ENCODE assay signal across 4 cellular contexts in the genomic region with DNA sequence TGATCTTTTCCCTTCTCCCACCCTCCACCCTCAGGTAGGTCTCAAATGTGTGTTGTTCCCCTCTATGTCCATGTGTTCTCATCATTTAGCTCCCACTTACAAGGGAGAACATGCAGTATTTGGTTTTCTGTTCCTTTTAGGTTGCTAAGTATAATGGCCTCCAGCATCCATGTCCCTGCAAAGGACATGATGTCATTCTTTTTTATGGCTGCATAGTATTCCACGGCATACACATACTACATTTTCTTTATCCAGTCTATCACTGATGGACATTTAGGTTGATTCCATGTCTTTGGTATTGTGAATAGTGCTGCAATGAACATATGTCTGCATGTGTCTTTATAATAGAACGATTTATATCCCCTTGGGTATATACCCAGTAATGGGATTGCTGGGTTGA. TPM values are rescaled to one million over a fixed set of nuclear protein-coding genes. Genes with fewer than 3 reads are reported as not detected.
"Had no signal": no experiment of that assay in that cellular context is flagged by ENCODE, and none has a peak within 500 bp of the region (broad histone marks: within the 10 kb centered on the region; RNA-seq: fewer than 3 reads in every experiment).

No MANE protein-coding gene starts in this region.

RNA-seq across cellular contexts. Expression of a gene that starts 10.7 kb away (rescaled TPM):
- total RNA-seq: HT-29 had no signal
- polyA plus RNA-seq: IgD-negative memory B cell had no signal

RNA-seq across cellular contexts. Expression of a gene that starts 47.5 kb away (rescaled TPM):
- total RNA-seq: HT-29, HT1080, IMR-90 had no signal
- polyA plus RNA-seq: IgD-negative memory B cell, IMR-90 had no signal
